9 cellular contexts compared by ENCODE assay signal in the genomic region with DNA sequence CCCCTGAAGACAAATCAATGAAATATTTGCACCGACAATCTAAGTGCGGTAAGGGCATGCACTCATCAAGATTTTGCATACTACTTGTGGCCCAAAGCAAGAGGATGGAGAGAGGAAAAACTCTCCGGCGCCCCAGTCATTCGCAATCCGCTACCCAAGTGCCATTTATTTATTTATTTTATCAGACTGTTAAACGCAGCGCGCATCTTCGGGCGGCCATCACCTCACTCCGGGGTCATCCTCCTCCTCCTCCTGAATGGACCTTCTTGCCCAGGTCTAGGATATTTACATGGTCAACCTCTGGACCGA. TPM values are rescaled to one million over a fixed set of nuclear protein-coding genes. Genes with fewer than 3 reads are reported as not detected.
DNase-seq lines count a peak whose midpoint lies in the region; ATAC-seq and TF ChIP-seq lines count a peak whose summit lies in the region.
"Had no signal": no experiment of that assay in that cellular context is flagged by ENCODE, and none has a peak within 500 bp of the region (broad histone marks: within the 10 kb centered on the region; RNA-seq: fewer than 3 reads in every experiment).

No MANE protein-coding gene starts in this region.

- H3K36me3 ChIP-seq in trophoblast cell (ENCODE audit: control insufficient read depth in 1 of 2, insufficient read depth in 2 of 2, low read length in 2 of 2): no peaks in the 10 kb centered on the region

- H3K4me3 Mint-ChIP-seq in immature natural killer cell: peak overlapping the region in 2 of 5 donors; percentile 23 to 42

- H3K27me3 Mint-ChIP-seq in immature natural killer cell (ENCODE audit: low read depth in 3 of 3): peaks cover 6 to 14% (median 8%) of the 10 kb centered on the region in 3 donors

- H3K36me3 Mint-ChIP-seq in immature natural killer cell: peaks cover 0 to 4% (median 0%) of the 10 kb centered on the region in 3 donors

- no peak overlapping the region for H2BK5ac ChIP-seq in trophoblast cell (ENCODE audit: low read depth, low read length, poor library complexity)

- H3K4ac ChIP-seq in trophoblast cell (ENCODE audit: low read depth, low read length): no peak overlapping the region

- H3K4me2 ChIP-seq in trophoblast cell (ENCODE audit: low read length): peak overlapping the region; percentile 91

- no peak overlapping the region for H3K14ac ChIP-seq in trophoblast cell (ENCODE audit: low read length)

- H3K4me1 ChIP-seq in trophoblast cell (ENCODE audit: control insufficient read depth in 1 of 2, insufficient read depth in 2 of 2, low read length in 2 of 2): no peaks in the 10 kb centered on the region

- no peak overlapping the region for H4K12ac ChIP-seq in trophoblast cell (ENCODE audit: low read depth, low read length)

- no peaks in the 10 kb centered on the region for H3K79me1 ChIP-seq in trophoblast cell (ENCODE audit: low read length)

- H3K27ac Mint-ChIP-seq in immature natural killer cell: no peak overlapping the region

- no peaks in the 10 kb centered on the region for H3K79me2 ChIP-seq in trophoblast cell (ENCODE audit: control insufficient read depth, insufficient read depth, low read length, poor library complexity)

- peaks cover 1 to 44% (median 18%) of the 10 kb centered on the region in 6 donors for H3K9me3 Mint-ChIP-seq in immature natural killer cell

- DNase-seq in D341Med (ENCODE audit: low spot score) (peak; percentile 23), NCI-H69 (lab: John Stamatoyannopoulos, UW) (peak; percentile 33), fibroblast of villous mesenchyme (ENCODE audit: low read depth) (peak; percentile 8), trophoblast cell (no peak), immature natural killer cell (no peak), activated gamma-delta T cell (lab: John Stamatoyannopoulos, UW) (no peak)

- H3K9ac ChIP-seq in trophoblast cell (ENCODE audit: low read length): no peak overlapping the region

- no peak overlapping the region for H4K8ac ChIP-seq in trophoblast cell (ENCODE audit: low read depth, low read length)

- peaks cover 8% of the 10 kb centered on the region for H3K27me3 ChIP-seq in trophoblast cell (ENCODE audit: insufficient read depth, low read length)

- H2AFZ ChIP-seq in trophoblast cell (ENCODE audit: insufficient read depth, low read length, poor library complexity): no peak overlapping the region

- H3K4me1 Mint-ChIP-seq in immature natural killer cell: no peaks in the 10 kb centered on the region

- H2BK12ac ChIP-seq in trophoblast cell (ENCODE audit: low read length): no peak overlapping the region

- TF ChIP-seq CTCF in fibroblast of villous mesenchyme (IDR thresholded peaks at IDR 0.05; ENCODE audit: insufficient read depth, low read depth, low read length): no peak

- no peak overlapping the region for H3K18ac ChIP-seq in trophoblast cell (ENCODE audit: low read length)

- no peak overlapping the region for H2AK5ac ChIP-seq in trophoblast cell (ENCODE audit: low read length)

- no peak overlapping the region for H2BK120ac ChIP-seq in trophoblast cell (ENCODE audit: insufficient read depth, low read length, poor library complexity)

- no peak overlapping the region for H4K91ac ChIP-seq in trophoblast cell (ENCODE audit: low read depth, low read length)

- ATAC-seq in HG02759 (IDR thresholded peaks at IDR 0.05; ENCODE audit: unreplicated experiment): no peak
- no peak for ATAC-seq in GM19452 (IDR thresholded peaks at IDR 0.05; ENCODE audit: unreplicated experiment)
- ATAC-seq: HCT116 had no signal

- no CpG with 5 or more reads among the region's 13 CpGs for WGBS in trophoblast cell (ENCODE audit: extremely low coverage, insufficient coverage, insufficient read length)

- H3K23ac ChIP-seq in trophoblast cell (ENCODE audit: low read length): no peak overlapping the region

- no peaks in the 10 kb centered on the region for H3K9me3 ChIP-seq in trophoblast cell (ENCODE audit: insufficient read depth, low read depth, low read length)

- peak overlapping the region; percentile 68 for H3K4me3 ChIP-seq in fibroblast of villous mesenchyme (ENCODE audit: low read depth, low read length)
- peak overlapping the region; percentile 71 for H3K4me3 ChIP-seq in trophoblast cell (ENCODE audit: low read depth, low read length)

- no peak overlapping the region for H3K27ac ChIP-seq in trophoblast cell (ENCODE audit: low read depth, low read length)

RNA-seq across cellular contexts. Expression of a gene that starts 1.2 kb away (rescaled TPM):
- 1.9 and 6.9 TPM in 2 replicates for total RNA-seq in fibroblast of villous mesenchyme
- 0.72 and 0.85 TPM in 2 replicates for polyA plus RNA-seq in trophoblast cell (2013)
- polyA plus RNA-seq in immature natural killer cell: not detected

Comparison
In these comparisons a context has a peak if more than half of its experiments do, and no peak if none do; other contexts are left out.
1. DNase-seq: peak in D341Med (single experiment), NCI-H69 (single experiment) and fibroblast of villous mesenchyme (single experiment); none in trophoblast cell (0 of 2), immature natural killer cell (0 of 3) and activated gamma-delta T cell (single experiment).